In genomic region chr11:2901196-2901796, GRCh38 we compare ENCODE assay signal across 8 cellular contexts. TPM values are rescaled to one million over a fixed set of nuclear protein-coding genes. Genes with fewer than 3 reads are reported as not detected.
DNase-seq lines count a peak whose midpoint lies in the region; ATAC-seq and TF ChIP-seq lines count a peak whose summit lies in the region.

No MANE protein-coding gene starts in this region.

- H3K9me2 ChIP-seq in PC-9 (ENCODE audit: insufficient read depth): no peaks in the 10 kb centered on the region

- intact Hi-C loops in PC-9 (cut with micrococcal nuclease; ENCODE audit: unreplicated experiment): no loop called here

- no peaks in the 10 kb centered on the region for H3K36me3 ChIP-seq in PC-9 (ENCODE audit: low read depth)
- H3K36me3 ChIP-seq in osteoblast (ENCODE audit: insufficient read depth, low read length): no peaks in the 10 kb centered on the region

- H3K79me2 ChIP-seq in PC-9 (ENCODE audit: low read depth) (no peaks in the 10 kb centered on the region), osteoblast (ENCODE audit: insufficient read depth, low read length) (no peaks in the 10 kb centered on the region)

- H4K20me1 ChIP-seq in PC-9 (ENCODE audit: insufficient read depth): no peaks in the 10 kb centered on the region
- no peaks in the 10 kb centered on the region for H4K20me1 ChIP-seq in osteoblast (ENCODE audit: insufficient read depth, low read length)

- H2AFZ ChIP-seq in PC-9 (no peak overlapping the region), osteoblast (ENCODE audit: low read length) (peak overlapping the region; percentile 65)

- peak overlapping the region; percentile 38; the same call in 1 of the 2 replicates for H3K4me3 ChIP-seq in PC-9
- H3K4me3 ChIP-seq in epithelial cell of proximal tubule (ENCODE audit: low read depth, low read length): peak overlapping the region; percentile 73
- H3K4me3 ChIP-seq in osteoblast (ENCODE audit: insufficient read depth, low read length): peak overlapping the region; percentile 82

- CTCF ChIA-PET in PC-9 (lab: Charles Lee): no interaction called here

- H3K27me3 ChIP-seq in PC-9 (ENCODE audit: insufficient read depth, low read depth): no peaks in the 10 kb centered on the region
- H3K27me3 ChIP-seq in osteoblast (ENCODE audit: insufficient read depth, low read length): no peaks in the 10 kb centered on the region

- H3K27ac ChIP-seq in C4-2B (peak overlapping the region; percentile 92), PC-9 (no peak overlapping the region), osteoblast (ENCODE audit: low read depth, low read length) (no peak overlapping the region)

- H3F3A ChIP-seq in PC-9 (ENCODE audit: insufficient read depth, low read depth): peaks cover 5% of the 10 kb centered on the region; the same call in 1 of the 2 replicates

- no TSS peak for BruUV-seq in PC-9 (replicated peaks; lab: Mats Ljungman, UMichigan)

- TF ChIP-seq CTCF in C4-2B (conservative IDR thresholded peaks at IDR 0.05) (no peak), PC-9 (conservative IDR thresholded peaks at IDR 0.05) (no peak), epithelial cell of proximal tubule (conservative IDR thresholded peaks at IDR 0.05; ENCODE audit: low read depth, low read length) (no peak), osteoblast (IDR thresholded peaks at IDR 0.05; ENCODE audit: extremely low read depth, low read depth, low read length) (no peak)

- POLR2A ChIA-PET in PC-9 (lab: Charles Lee; ENCODE audit: unreplicated experiment): no interaction called here

- DNase-seq in PC-9: no peak
- no peak for DNase-seq in epithelial cell of proximal tubule (ENCODE audit: low read depth)
- no peak for DNase-seq in osteoblast (ENCODE audit: insufficient read length, low spot score, missing footprints)
- no peak for DNase-seq in DMS53 treated with DMSO at 0.1 percent for 48 hours (lab: John Stamatoyannopoulos, UW; ENCODE audit: unreplicated experiment)
- no peak for DNase-seq in NCI-H2081 treated with DMSO at 0.1 percent for 48 hours (lab: John Stamatoyannopoulos, UW)

- H3K4me1 ChIP-seq in PC-9 (replicated peaks; ENCODE audit: insufficient read depth) (peaks cover 35% of the 10 kb centered on the region), osteoblast (ENCODE audit: insufficient read depth, low read length) (peaks cover 10% of the 10 kb centered on the region)

- ATAC-seq in HG03432 (IDR thresholded peaks at IDR 0.05; ENCODE audit: unreplicated experiment) (no peak), GM19324 (IDR thresholded peaks at IDR 0.05; ENCODE audit: low FRiP score, unreplicated experiment) (no peak)

- H3K4me2 ChIP-seq in PC-9 (peak overlapping the region; percentile 85), osteoblast (ENCODE audit: insufficient read depth, low read length) (peak overlapping the region; percentile 86)

- H3K9me3 ChIP-seq in PC-9 (ENCODE audit: insufficient read depth, low read depth): no peaks in the 10 kb centered on the region
- H3K9me3 ChIP-seq in osteoblast (ENCODE audit: low read depth, low read length): no peaks in the 10 kb centered on the region

RNA-seq across cellular contexts. Expression of gene CDKN1C, which starts 15.7 kb away (rescaled TPM):
- 5.1 and 7.6 TPM in 2 replicates for total RNA-seq in PC-9 (2021)
- 12.7 and 27.7 TPM in 2 replicates for total RNA-seq in epithelial cell of proximal tubule
- 10.9 and 13.3 TPM in 2 replicates for total RNA-seq in osteoblast

RNA-seq across cellular contexts. Expression of gene PHLDA2, which starts 27.9 kb away (rescaled TPM):
- total RNA-seq in PC-9 (2021) (10.7 and 14.1 TPM in 2 replicates), epithelial cell of proximal tubule (63.1 and 97.2 TPM in 2 replicates), osteoblast (2.5 and 3.8 TPM in 2 replicates)
